ENCODE assay signal across 14 cellular contexts in the genomic region with DNA sequence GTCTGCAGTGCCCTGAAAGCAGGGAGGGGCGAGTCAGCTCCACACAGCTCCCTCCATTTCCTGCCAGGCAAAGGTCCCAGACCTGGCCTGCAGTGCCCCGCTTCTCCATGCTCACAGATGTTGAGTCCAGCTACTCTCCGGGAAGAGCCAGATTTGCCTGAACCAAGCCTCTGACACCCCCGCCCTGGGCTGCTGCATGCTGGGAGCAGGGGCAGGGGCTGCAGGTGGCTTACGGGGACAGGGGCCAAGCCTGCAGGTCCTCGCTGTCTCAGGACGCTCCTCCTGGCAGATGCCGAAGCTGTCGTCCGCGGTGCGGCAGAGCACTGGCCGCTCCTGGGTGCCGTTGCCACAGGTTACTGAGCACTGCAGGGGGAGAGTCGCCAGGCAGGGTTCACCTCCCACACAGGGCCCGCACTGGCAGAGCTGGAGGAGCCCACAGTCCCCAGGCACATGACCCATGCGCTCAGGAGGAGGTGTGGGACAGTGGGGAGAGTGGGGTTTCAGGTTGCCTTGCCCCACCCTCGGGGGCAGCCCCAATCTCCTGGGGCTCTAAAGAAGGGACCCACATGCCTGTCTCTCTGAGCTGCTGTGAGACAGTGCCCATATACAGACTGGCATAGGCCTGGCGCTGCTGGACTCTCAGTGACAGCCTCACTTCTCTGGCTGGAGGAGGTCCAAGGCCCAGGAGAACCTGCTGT.
"Had no signal": no experiment of that assay in that cellular context is flagged by ENCODE, and none has a peak within 500 bp of the region (broad histone marks: within the 10 kb centered on the region; RNA-seq: fewer than 3 reads in every experiment).

No MANE protein-coding gene starts in this region.

- H3K36me3 ChIP-seq: cardiac muscle cell, neural progenitor cell had no signal

- H3K27me3 ChIP-seq: cardiac muscle cell, dorsolateral prefrontal cortex, foreskin keratinocyte, hepatocyte, neural progenitor cell had no signal

- H3K27ac ChIP-seq: cardiac muscle cell, dorsolateral prefrontal cortex, foreskin keratinocyte, hepatocyte, neural progenitor cell, parathyroid adenoma had no signal

- H3K4me1 ChIP-seq: foreskin keratinocyte, neural progenitor cell, parathyroid adenoma had no signal

- H2AFZ ChIP-seq: hepatocyte, neural progenitor cell, parathyroid adenoma had no signal

- DNase-seq: activated CD4-positive, alpha-beta T cell treated with anti-CD3 and anti-CD28 coated beads, Interleukin-2, amount 50 U/mL, for 48 hours; activated gamma-delta T cell; activated T-cell treated with anti-CD3 and anti-CD28 coated beads, Interleukin-2, amount 50 U/mL, for 4 hours; left colon; mucosa of descending colon; naive B cell; stimulated activated naive B cell treated with anti-CD40 and anti-IgM and Interleukin-4, amounts not matched to agents 10 μg/mL and 1 μg/mL and 100 μg/mL, for 72 hours; SW 1271 had no signal

- H3K4me3 ChIP-seq: cardiac muscle cell, dorsolateral prefrontal cortex, hepatocyte, mucosa of descending colon, neural progenitor cell had no signal

- ATAC-seq: activated T-cell treated with anti-CD3 and anti-CD28 coated beads, Interleukin-2, amount 50 U/mL, for 4 hours; foreskin keratinocyte; left colon; mucosa of descending colon; stimulated activated naive B cell treated with anti-CD40 and anti-IgM and Interleukin-4, amounts not matched to agents 10 μg/mL and 1 μg/mL and 100 μg/mL, for 72 hours had no signal

- H3K4me2 ChIP-seq: hepatocyte, neural progenitor cell had no signal

- H3K9ac ChIP-seq: neural progenitor cell, parathyroid adenoma had no signal
